In the genomic region with DNA sequence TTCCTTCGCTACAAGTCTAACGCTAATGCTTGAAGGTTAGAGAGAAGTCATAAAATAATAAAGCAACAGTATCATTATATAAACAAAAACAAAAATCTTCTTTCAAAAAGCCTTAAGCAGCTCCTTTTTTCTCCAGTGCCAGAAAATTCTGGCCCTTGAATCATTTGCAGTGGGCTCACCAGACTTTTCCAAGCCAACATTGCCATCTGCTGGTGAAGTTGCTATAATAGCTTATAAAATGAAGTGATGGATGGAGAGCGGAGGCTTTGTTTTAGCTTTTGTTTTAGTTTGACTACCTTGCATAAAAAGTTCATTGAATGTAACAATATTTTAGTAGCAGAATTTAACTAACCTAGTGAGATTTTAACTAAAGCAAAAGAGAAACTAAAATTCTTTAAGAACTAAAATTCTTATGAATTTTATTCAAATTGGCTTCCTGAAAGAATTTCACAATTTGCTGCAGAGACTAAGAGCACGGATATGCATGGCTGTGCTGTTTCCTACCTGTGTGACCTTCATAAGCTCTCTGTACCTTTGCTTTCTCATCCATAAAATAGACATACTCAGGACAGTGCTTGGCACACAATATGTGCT, we compare ENCODE assay signal across 8 cellular contexts. TPM values are rescaled to one million over a fixed set of nuclear protein-coding genes. Genes with fewer than 3 reads are reported as not detected.
A peak's percentile ranks its signal among the peaks of the same experiment; 100 is the strongest.
DNase-seq lines count a peak whose midpoint lies in the region; ATAC-seq and TF ChIP-seq lines count a peak whose summit lies in the region.

No MANE protein-coding gene starts in this region.

- H3K23ac ChIP-seq in mesenchymal stem cell (ENCODE audit: low read length in 2 of 2): no peak overlapping the region

- no peak overlapping the region for H2AFZ ChIP-seq in mesenchymal stem cell (ENCODE audit: low read depth, low read length)

- H3K4me1 ChIP-seq in mesenchymal stem cell (ENCODE audit: control insufficient read depth, insufficient read depth, low read depth, low read length): no peaks in the 10 kb centered on the region

- H2BK120ac ChIP-seq in mesenchymal stem cell (ENCODE audit: low read depth, low read length): no peak overlapping the region

- DNase-seq in Calu3 (peak; percentile 74), HCEC 1CT (peak; percentile 50), NCI-H345 (lab: John Stamatoyannopoulos, UW) (peak; percentile 85), mesenchymal stem cell (peak; percentile 69)
- DNase-seq in activated CD4-positive, alpha-beta T cell treated with anti-CD3 and anti-CD28 coated beads, Interleukin-2, amount 50 U/mL, for 24 hours (ENCODE audit: low read depth in 1 of 2, low spot score in 1 of 2): peak; percentile 10 to 66
- peak; percentile 62 for DNase-seq in effector CD4-positive, alpha-beta T cell
- DNase-seq in stimulated activated CD8-positive, alpha-beta memory T cell treated with anti-CD3 and anti-CD28 coated beads, Interleukin-7, amount 100 ng/mL, for 24 hours (ENCODE audit: low read depth): peak; percentile 18

- H3K4me3 ChIP-seq in mesenchymal stem cell (ENCODE audit: insufficient read depth in 1 of 2, low read depth in 1 of 2, low read length in 2 of 2): no peak overlapping the region

- H3K36me3 ChIP-seq in mesenchymal stem cell (ENCODE audit: control insufficient read depth in 1 of 2, insufficient read depth in 2 of 2, low read depth in 1 of 2, low read length in 2 of 2): no peaks in the 10 kb centered on the region

- CTCF ChIA-PET in Calu3 (lab: Charles Lee): interaction anchor here (0.6 to 4.4 kb wide), 18 partner anchors 12 to 529 kb away, joined by 3 to 103 read pairs (median 6); a partner anchor contains a TSS

- no peak overlapping the region for H2BK15ac ChIP-seq in mesenchymal stem cell (ENCODE audit: low read depth, poor library complexity, severe bottlenecking)

- no peak overlapping the region for H2BK5ac ChIP-seq in mesenchymal stem cell (ENCODE audit: low read depth, low read length, poor library complexity, severe bottlenecking)

- no peak overlapping the region for H3K27ac Mint-ChIP-seq in Calu3 (ENCODE audit: unreplicated experiment)

- H3K18ac ChIP-seq in mesenchymal stem cell (ENCODE audit: low read depth in 1 of 2, low read length in 2 of 2): no peak overlapping the region

- H3K27me3 ChIP-seq in mesenchymal stem cell (ENCODE audit: control insufficient read depth in 1 of 2, insufficient read depth in 1 of 2, low read length in 2 of 2): peaks cover 0 to 8% of the 10 kb centered on the region in 2 experiments

- no peak overlapping the region for H3K9ac ChIP-seq in mesenchymal stem cell (ENCODE audit: low read length)

- no peak overlapping the region for H3K27ac ChIP-seq in mesenchymal stem cell (ENCODE audit: low read length, poor library complexity, severe bottlenecking)

- no TSS peak for BruUV-seq in Calu3 (replicated peaks; lab: Mats Ljungman, UMichigan)

- no peak for ATAC-seq in GM21576 (IDR thresholded peaks at IDR 0.05; ENCODE audit: unreplicated experiment)

- H3K79me1 ChIP-seq in mesenchymal stem cell (replicated peaks; ENCODE audit: low read length, poor library complexity, severe bottlenecking): no peaks in the 10 kb centered on the region

- no peak overlapping the region for H3K4me3 Mint-ChIP-seq in Calu3 (ENCODE audit: low read depth, unreplicated experiment)

- TF ChIP-seq CTCF in Calu3 (IDR thresholded peaks at IDR 0.05; ENCODE audit: unreplicated experiment): peak; percentile 73

- H4K91ac ChIP-seq in mesenchymal stem cell (ENCODE audit: low read length): no peak overlapping the region

- no peak overlapping the region for H3K14ac ChIP-seq in mesenchymal stem cell (ENCODE audit: low read length in 2 of 2)

- no peak overlapping the region for H3K4ac ChIP-seq in mesenchymal stem cell (ENCODE audit: low read depth in 1 of 2, low read length in 2 of 2)

- H4K8ac ChIP-seq in mesenchymal stem cell (ENCODE audit: low read length): no peak overlapping the region

- intact Hi-C loops in Calu3 (cut with micrococcal nuclease; ENCODE audit: unreplicated experiment): loop anchor here (1.0 to 10.0 kb wide), 4 partner anchors 124 to 528 kb away; no protein-coding TSS in a partner anchor

- H2BK12ac ChIP-seq in mesenchymal stem cell (ENCODE audit: low read length in 2 of 2): no peak overlapping the region

- H3K9me3 Mint-ChIP-seq in Calu3 (ENCODE audit: low read depth, unreplicated experiment): no peaks in the 10 kb centered on the region

- no peaks in the 10 kb centered on the region for H3K36me3 Mint-ChIP-seq in Calu3 (ENCODE audit: insufficient read depth, unreplicated experiment)

- no peak overlapping the region for H2AK5ac ChIP-seq in mesenchymal stem cell (ENCODE audit: low read length, severe bottlenecking)

- H3K27me3 Mint-ChIP-seq in Calu3 (ENCODE audit: unreplicated experiment): peaks cover 18% of the 10 kb centered on the region

- H3K4me1 Mint-ChIP-seq in Calu3 (ENCODE audit: low read depth, unreplicated experiment): no peaks in the 10 kb centered on the region

- 54% methylated on average over 1 of the region's 4 CpGs for WGBS in mesenchymal stem cell

- H3K4me2 ChIP-seq in mesenchymal stem cell (ENCODE audit: low read length, poor library complexity, severe bottlenecking): no peak overlapping the region

- H3K9me3 ChIP-seq in mesenchymal stem cell (ENCODE audit: control insufficient read depth, low read length): no peaks in the 10 kb centered on the region

RNA-seq across cellular contexts. Expression of a gene that starts 44.8 kb away (rescaled TPM):
- 12.7 and 15.8 TPM in 2 replicates for total RNA-seq in Calu3 (2022)
- 1.6 TPM for polyA plus RNA-seq in mesenchymal stem cell (2013, experiment 1 of 2)
- polyA plus RNA-seq in mesenchymal stem cell (2013, experiment 2 of 2): 1.7 TPM

Comparison
In these comparisons a context has a peak if more than half of its experiments do, and no peak if none do; other contexts are left out.
1. DNase-seq: peak in every context shown above with its lines; median percentile 85 in NCI-H345; 74 in Calu3; 69 in mesenchymal stem cell; 62 in effector CD4-positive, alpha-beta T cell; 50 in HCEC 1CT; 38 in activated CD4-positive, alpha-beta T cell treated with anti-CD3 and anti-CD28 coated beads, Interleukin-2, amount 50 U/mL, for 24 hours; 18 in stimulated activated CD8-positive, alpha-beta memory T cell treated with anti-CD3 and anti-CD28 coated beads, Interleukin-7, amount 100 ng/mL, for 24 hours.